ENCODE assay signal across 21 cellular contexts in the genomic region with DNA sequence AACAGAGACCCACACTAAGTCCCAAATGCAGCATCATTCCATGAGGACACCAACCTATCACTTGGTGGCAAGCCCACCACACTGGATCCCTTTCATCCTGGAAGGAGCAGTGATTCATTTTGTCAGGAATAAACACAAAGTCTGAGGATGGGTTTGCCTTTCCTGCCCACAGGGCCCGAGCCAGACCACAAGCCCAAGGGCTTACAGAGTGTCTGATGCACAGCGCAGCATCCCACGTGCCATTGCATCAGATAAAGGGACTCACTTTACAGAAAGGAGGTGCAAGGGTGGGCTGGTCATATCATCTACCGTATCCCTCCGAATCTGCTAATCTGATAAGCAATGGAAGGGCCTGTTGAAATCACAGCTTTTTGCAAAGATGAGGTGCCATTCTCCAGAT.
"Had no signal": no experiment of that assay in that cellular context is flagged by ENCODE, and none has a peak within 500 bp of the region (broad histone marks: within the 10 kb centered on the region; RNA-seq: fewer than 3 reads in every experiment).

No MANE protein-coding gene starts in this region.

- H3K4me3 Mint-ChIP-seq: activated naive CD8-positive, alpha-beta T cell; effector memory CD8-positive, alpha-beta T cell; naive B cell; nephron progenitor cell; stimulated activated naive CD8-positive, alpha-beta T cell treated with anti-CD3 and anti-CD28 coated beads, Interleukin-15, Interleukin-2, amounts not matched to agents 100 ng/mL and 50 ng/mL, for 24 hours; T-helper 2 cell treated with Interferon-gamma antibody and Interleukin-4, amounts not matched to agents 5 μg/mL and 100 μg/mL, for 36 hours had no signal

- ATAC-seq: gastroesophageal sphincter, left colon, right lobe of liver had no signal

- H3K9me3 Mint-ChIP-seq: effector memory CD8-positive, alpha-beta T cell; stimulated activated naive CD8-positive, alpha-beta T cell treated with anti-CD3 and anti-CD28 coated beads, Interleukin-15, Interleukin-2, amounts not matched to agents 100 ng/mL and 50 ng/mL, for 24 hours; T-helper 2 cell treated with Interferon-gamma antibody and Interleukin-4, amounts not matched to agents 5 μg/mL and 100 μg/mL, for 36 hours had no signal

- DNase-seq: activated CD4-positive, alpha-beta T cell treated with anti-CD3 and anti-CD28 coated beads for 4 hours; activated CD4-positive, alpha-beta T cell treated with anti-CD3 and anti-CD28 coated beads, Interleukin-2, amount 50 U/mL, for 4 hours; activated CD4-positive, CD25-positive, alpha-beta regulatory T cell; activated effector memory CD4-positive, alpha-beta T cell treated with Interleukin-2 at 50 U/mL for 16 hours; activated naive CD4-positive, alpha-beta T cell treated with Interleukin-2 at 50 U/mL for 16 hours; activated T-cell treated with anti-CD3 and anti-CD28 coated beads for 4 hours; brain microvascular endothelial cell; cortex of kidney; effector memory CD8-positive, alpha-beta T cell; erythroblast; left colon; mammary epithelial cell; naive B cell; nephron progenitor cell; right lobe of liver; stimulated activated CD4-positive, alpha-beta T cell treated with anti-CD3 and anti-CD28 coated beads, Interleukin-4, amount 100 ng/mL, for 1 hour; upper lobe of left lung had no signal

- H3K27ac Mint-ChIP-seq: activated naive CD8-positive, alpha-beta T cell; naive B cell; nephron progenitor cell; stimulated activated naive CD8-positive, alpha-beta T cell treated with anti-CD3 and anti-CD28 coated beads, Interleukin-15, Interleukin-2, amounts not matched to agents 100 ng/mL and 50 ng/mL, for 24 hours; T-helper 2 cell treated with Interferon-gamma antibody and Interleukin-4, amounts not matched to agents 5 μg/mL and 100 μg/mL, for 36 hours had no signal

- H3K36me3 Mint-ChIP-seq: activated naive CD8-positive, alpha-beta T cell; naive B cell had no signal
